ENCODE assay signal across 25 cellular contexts in genomic region chr4:173362666-173363065, GRCh38. TPM values are rescaled to one million over a fixed set of nuclear protein-coding genes. Genes with fewer than 3 reads are reported as not detected.
A peak's percentile ranks its signal among the peaks of the same experiment; 100 is the strongest.
DNase-seq lines count a peak whose midpoint lies in the region; FAIRE-seq and TF ChIP-seq lines count a peak whose summit lies in the region.
"Had no signal": no experiment of that assay in that cellular context is flagged by ENCODE, and none has a peak within 500 bp of the region (broad histone marks: within the 10 kb centered on the region; RNA-seq: fewer than 3 reads in every experiment).

No MANE protein-coding gene starts in this region.

- no peak overlapping the region for H3K14ac ChIP-seq in H1 (ENCODE audit: insufficient read length)

- H3K4ac ChIP-seq in H1 (replicated peaks; ENCODE audit: insufficient read length, low read depth, low read length) = no peak overlapping the region

- DNase-seq in G401 (ENCODE audit: low spot score) (peak; percentile 67), NCI-H1105 treated with DMSO at 0.1 percent for 48 hours (lab: John Stamatoyannopoulos, UW) (peak; percentile 75), NCI-H69 (lab: John Stamatoyannopoulos, UW) (peak; percentile 51), H1 (ENCODE audit: low read depth in 1 of 2, low spot score in 2 of 2) (no peak), BE2C (no peak), esophagus squamous epithelium (lab: John Stamatoyannopoulos, UW) (no peak), posterior cingulate gyrus (no peak)
- DNase-seq: CD4-positive, alpha-beta T cell; COR-L47; DMS79; EL; GF-D8; GOT3; HCEC 1CT; IMR-90; KG1; MM.1S; NCI-H1436 treated with DMSO at 0.1 percent for 48 hours; NCI-H187 treated with DMSO at 0.1 percent for 48 hours; NCI-H524 treated with DMSO at 0.1 percent for 48 hours; SHP77 treated with DMSO at 0.1 percent for 48 hours; T-helper 1 cell had no signal

- in situ Hi-C loops in G401 (cut with HindIII; ENCODE audit: low sequenced_read_pairs) = no loop called here

- H4K20me1 ChIP-seq in H1 (replicated peaks in 1 of 2; ENCODE audit: control insufficient read depth in 1 of 2, insufficient read depth in 2 of 2, low read length in 2 of 2) = no peaks in the 10 kb centered on the region
- H4K20me1 ChIP-seq: BLaER1 treated with 17β-estradiol and CSF1 and Interleukin-3, amounts not matched to agents 10 nM and 100 nM had no signal

- no peaks in the 10 kb centered on the region for H3K9me3 ChIP-seq in H1 (ENCODE audit: insufficient read depth in 2 of 2, low read depth in 1 of 2, low read length in 1 of 2)
- H3K9me3 ChIP-seq in BE2C = no peaks in the 10 kb centered on the region; the same call in 1 of the 2 replicates
- H3K9me3 ChIP-seq in esophagus squamous epithelium = no peaks in the 10 kb centered on the region

- H3K27ac ChIP-seq in H1 (ENCODE audit: low read depth, low read length) (no peak overlapping the region), esophagus squamous epithelium (no peak overlapping the region)
- H3K27ac ChIP-seq: BLaER1 treated with 17β-estradiol and CSF1 and Interleukin-3, amounts not matched to agents 10 nM and 100 nM had no signal

- no peak overlapping the region for H4K91ac ChIP-seq in H1 (replicated peaks; ENCODE audit: insufficient read length, low read length)

- H2BK20ac ChIP-seq in H1 (ENCODE audit: low read length) = no peak overlapping the region

- no peaks in the 10 kb centered on the region; the same call in 1 of the 2 replicates for H3K23me2 ChIP-seq in H1 (ENCODE audit: low read depth, low read length)

- TF ChIP-seq RAD21 in H1 (IDR thresholded peaks at IDR 0.05 in 1 of 2, conservative IDR thresholded peaks at IDR 0.05 in 1 of 2; ENCODE audit: low read depth in 2 of 2, low read length in 2 of 2) = no peak

- no peak overlapping the region for H3K4me3 ChIP-seq in H1 (ENCODE audit: extremely low read depth in 1 of 4, insufficient read depth in 2 of 4, low read depth in 3 of 4, low read length in 4 of 4)
- no peak overlapping the region for H3K4me3 ChIP-seq in BE2C (ENCODE audit: low read depth, low read length)
- H3K4me3 ChIP-seq in esophagus squamous epithelium = no peak overlapping the region
- H3K4me3 ChIP-seq: BLaER1 treated with 17β-estradiol and CSF1 and Interleukin-3, amounts not matched to agents 10 nM and 100 nM had no signal

- H3K27me3 ChIP-seq in H1 (replicated peaks in 1 of 4; ENCODE audit: control insufficient read depth in 3 of 4, extremely low read depth in 1 of 4, insufficient read depth in 3 of 4, low read length in 3 of 4) = no peaks in the 10 kb centered on the region
- no peaks in the 10 kb centered on the region for H3K27me3 ChIP-seq in BE2C
- H3K27me3 ChIP-seq in esophagus squamous epithelium = no peaks in the 10 kb centered on the region
- H3K27me3 ChIP-seq: BLaER1 treated with 17β-estradiol and CSF1 and Interleukin-3, amounts not matched to agents 10 nM and 100 nM had no signal

- WGBS in H1 (ENCODE audit: extremely low coverage in 1 of 2, insufficient coverage in 1 of 2, insufficient read length in 1 of 2, insufficient replicate concordance in 2 of 2, low coverage in 1 of 2, low lambda C conversion rate in 2 of 2, missing lambda C conversion rate in 1 of 2), 2 experiments = 87% methylated on average over 3 of the region's 3 CpGs; no CpG with 5 or more reads in 1 of the 2 experiments
- 72 to 81% methylated on average over 3 of the region's 3 CpGs for WGBS in esophagus squamous epithelium, 2 donors

- no peak overlapping the region for H2AFZ ChIP-seq in H1 (ENCODE audit: low read length)

- TF ChIP-seq POLR2A in H1 (IDR thresholded peaks at IDR 0.05; ENCODE audit: control extremely low read depth in 1 of 2, low read depth in 2 of 2, low read length in 2 of 2) (no peak), esophagus squamous epithelium (IDR thresholded peaks at IDR 0.05) (no peak)

- H3K36me3 ChIP-seq in H1 (ENCODE audit: control insufficient read depth in 2 of 4, insufficient read depth in 4 of 4, low read length in 3 of 4) (no peaks in the 10 kb centered on the region), BE2C (no peaks in the 10 kb centered on the region), esophagus squamous epithelium (no peaks in the 10 kb centered on the region)

- no peak for TF ChIP-seq EP300 in H1 (IDR thresholded peaks at IDR 0.05; ENCODE audit: borderline replicate concordance in 1 of 2, low read depth in 2 of 2, low read length in 2 of 2)

- no peak overlapping the region for H3K56ac ChIP-seq in H1 (replicated peaks; ENCODE audit: insufficient read length, low read depth, low read length)

- no peak overlapping the region for H3K4me2 ChIP-seq in H1 (ENCODE audit: insufficient read depth in 1 of 2, low read depth in 2 of 2, low read length in 2 of 2)
- H3K4me2 ChIP-seq: BLaER1 treated with 17β-estradiol and CSF1 and Interleukin-3, amounts not matched to agents 10 nM and 100 nM had no signal

- H4K8ac ChIP-seq in H1 (ENCODE audit: extremely low read depth, insufficient read depth, low read length) = no peak overlapping the region

- peak; percentile 24 for FAIRE-seq in H1 (lab: Jason Lieb, UNC)
- FAIRE-seq: GM12891 had no signal

- H3K4me1 ChIP-seq in H1 (replicated peaks in 1 of 4; ENCODE audit: control insufficient read depth in 3 of 4, insufficient read depth in 4 of 4, low read length in 3 of 4) = no peaks in the 10 kb centered on the region
- H3K4me1 ChIP-seq in BE2C = no peaks in the 10 kb centered on the region
- H3K4me1 ChIP-seq in esophagus squamous epithelium = peaks cover 0 to 19% (median 6%) of the 10 kb centered on the region in 3 donors

- no peaks in the 10 kb centered on the region for H3K79me1 ChIP-seq in H1 (ENCODE audit: low read depth, low read length)

- TF ChIP-seq CTCF in H1 (IDR thresholded peaks at IDR 0.05; ENCODE audit: control extremely low read depth in 1 of 3, insufficient read depth in 1 of 3, low read depth in 1 of 3, low read length in 3 of 3) (no peak), BE2C (IDR thresholded peaks at IDR 0.05; ENCODE audit: low read depth, low read length) (no peak), esophagus squamous epithelium (IDR thresholded peaks at IDR 0.05) (no peak)

- CTCF ChIA-PET in H1 (lab: Charles Lee; ENCODE audit: partially characterized antibody) = interaction anchor here (0.9 to 2.0 kb wide), 3 partner anchors 46 to 75 kb away, joined by 3 to 5 read pairs (median 3); no protein-coding TSS in a partner anchor

- no peak overlapping the region for H2BK120ac ChIP-seq in H1 (replicated peaks; ENCODE audit: low read depth, low read length)

- no peak overlapping the region for H3K9ac ChIP-seq in H1 (replicated peaks in 1 of 4; ENCODE audit: extremely low read depth in 1 of 4, low read depth in 3 of 4, low read length in 3 of 4)
- H3K9ac ChIP-seq: BLaER1 treated with 17β-estradiol and CSF1 and Interleukin-3, amounts not matched to agents 10 nM and 100 nM had no signal

- no peaks in the 10 kb centered on the region for H3K79me2 ChIP-seq in H1 (ENCODE audit: control insufficient read depth in 1 of 2, insufficient read depth in 2 of 2, low read length in 2 of 2)

- no peak overlapping the region for H4K5ac ChIP-seq in H1 (ENCODE audit: insufficient read length, low read depth, low read length)

- no peak overlapping the region for H2BK12ac ChIP-seq in H1 (ENCODE audit: low read depth, low read length)

- H2BK5ac ChIP-seq in H1 (ENCODE audit: low read depth, low read length) = no peak overlapping the region

- no peak overlapping the region for H2AK5ac ChIP-seq in H1 (ENCODE audit: low read depth, low read length)

- H2BK15ac ChIP-seq in H1 (ENCODE audit: low read length) = no peak overlapping the region

- H3K23ac ChIP-seq in H1 (ENCODE audit: insufficient read length) = no peak overlapping the region

- POLR2A ChIA-PET in H1 (lab: Charles Lee; ENCODE audit: partially characterized antibody) = no interaction called here

- intact Hi-C loops in esophagus squamous epithelium (cut with DNase I) = no loop called here
- intact Hi-C loops in posterior cingulate gyrus (cut with DNase I) = no loop called here

- H3K18ac ChIP-seq in H1 (ENCODE audit: extremely low read depth, low read length) = no peak overlapping the region

RNA-seq across cellular contexts. Expression of gene SAP30, which starts 8.1 kb away (rescaled TPM):
- total RNA-seq in G401 (2014; rRNA removed; shearing (Covaris generic)) = 34.0 and 37.1 TPM in 2 replicates
- 17.9 and 21.1 TPM in 2 replicates for total RNA-seq in H1 (2021; fragmentation: NEBNext Ultra II Directional; extraction: Animal tissue kit (Norgen Biotek cat#: 25700))
- polyA plus RNA-seq in H1 (2011; rRNA removed) = 4.9 and 7.7 TPM in 2 replicates
- 15.4 TPM for polyA plus RNA-seq in H1 (2011; cell fraction: cytosol; rRNA removed)
- polyA plus RNA-seq in H1 (2011; cell fraction: nucleus; rRNA removed) = 5.1 TPM
- 12.5 to 17.5 TPM (median 13.7 TPM) in 4 replicates for polyA plus RNA-seq in H1 (2012, experiment 1 of 2)
- polyA plus RNA-seq in H1 (2012, experiment 2 of 2) = 5.7 TPM
- 13.7 TPM for polyA plus RNA-seq in H1 (2013, experiment 1 of 2)
- 13.5 TPM for polyA plus RNA-seq in H1 (2013, experiment 2 of 2)
- 1.7 and 2.0 TPM in 2 replicates for polyA minus RNA-seq in H1 (2011; rRNA and poly(A)+ RNA removed)
- polyA minus RNA-seq in H1 (2011; cell fraction: cytosol; rRNA and poly(A)+ RNA removed) = 8.1 TPM
- 11.5 TPM for polyA minus RNA-seq in H1 (2011; cell fraction: nucleus; rRNA and poly(A)+ RNA removed)
- 15.7 TPM for polyA plus RNA-seq in BE2C (2012; ENCODE audit: insufficient read depth, insufficient read length, low read depth)
- total RNA-seq in esophagus squamous epithelium = 10 to 100 TPM; 10.3 to 18.5 (median 13.2) TPM

RNA-seq across cellular contexts. Expression of gene HMGB2, which starts 28.5 kb away (rescaled TPM):
- 270 and 334 TPM in 2 replicates for total RNA-seq in G401 (2014; rRNA removed; shearing (Covaris generic))
- total RNA-seq in H1 (2021; fragmentation: NEBNext Ultra II Directional; extraction: Animal tissue kit (Norgen Biotek cat#: 25700)) = 212 and 218 TPM in 2 replicates
- polyA plus RNA-seq in H1 (2011; rRNA removed) = 33.4 and 54.7 TPM in 2 replicates
- 192 TPM for polyA plus RNA-seq in H1 (2011; cell fraction: cytosol; rRNA removed)
- polyA plus RNA-seq in H1 (2011; cell fraction: nucleus; rRNA removed) = 26.9 TPM
- polyA plus RNA-seq in H1 (2012, experiment 1 of 2) = 247 to 364 TPM (median 258 TPM) in 4 replicates
- 43.4 TPM for polyA plus RNA-seq in H1 (2012, experiment 2 of 2)
- 153 TPM for polyA plus RNA-seq in H1 (2013, experiment 1 of 2)
- polyA plus RNA-seq in H1 (2013, experiment 2 of 2) = 154 TPM
- 21.5 and 23.5 TPM in 2 replicates for polyA minus RNA-seq in H1 (2011; rRNA and poly(A)+ RNA removed)
- polyA minus RNA-seq in H1 (2011; cell fraction: cytosol; rRNA and poly(A)+ RNA removed) = 55.7 TPM
- 32.2 TPM for polyA minus RNA-seq in H1 (2011; cell fraction: nucleus; rRNA and poly(A)+ RNA removed)
- 86.8 TPM for polyA plus RNA-seq in BE2C (2012; ENCODE audit: insufficient read depth, insufficient read length, low read depth)
- 10 to 100 TPM; 27.3 to 83.6 (median 65.3) TPM for total RNA-seq in esophagus squamous epithelium

RNA-seq across cellular contexts. Expression of gene SCRG1, which starts 36.2 kb away (rescaled TPM):
- total RNA-seq in G401 (2014; rRNA removed; shearing (Covaris generic)) = not detected in 2 replicates
- not detected in 2 replicates for total RNA-seq in H1 (2021; fragmentation: NEBNext Ultra II Directional; extraction: Animal tissue kit (Norgen Biotek cat#: 25700))
- polyA plus RNA-seq in H1 (2011; rRNA removed) = not detected in 2 replicates
- polyA plus RNA-seq in H1 (2011; cell fraction: cytosol; rRNA removed) = not detected
- polyA plus RNA-seq in H1 (2011; cell fraction: nucleus; rRNA removed) = not detected
- 0.09 TPM in 1 of 4 replicates, not detected in the others for polyA plus RNA-seq in H1 (2012, experiment 1 of 2)
- polyA plus RNA-seq in H1 (2012, experiment 2 of 2) = not detected
- polyA plus RNA-seq in H1 (2013, experiment 1 of 2) = not detected
- not detected for polyA plus RNA-seq in H1 (2013, experiment 2 of 2)
- not detected in 2 replicates for polyA minus RNA-seq in H1 (2011; rRNA and poly(A)+ RNA removed)
- polyA minus RNA-seq in H1 (2011; cell fraction: cytosol; rRNA and poly(A)+ RNA removed) = not detected
- polyA minus RNA-seq in H1 (2011; cell fraction: nucleus; rRNA and poly(A)+ RNA removed) = not detected
- 0.12 TPM for polyA plus RNA-seq in BE2C (2012; ENCODE audit: insufficient read depth, insufficient read length, low read depth)
- under 1 TPM in 1 of 4 donors, not detected in 3; 0.08 TPM for total RNA-seq in esophagus squamous epithelium
- total RNA-seq: CD4-positive, alpha-beta T cell; OCI-LY7 had no signal

Comparison
In these comparisons a context has a peak if more than half of its experiments do, and no peak if none do; other contexts are left out.
1. DNase-seq: peak in G401 (single experiment), NCI-H1105 treated with DMSO at 0.1 percent for 48 hours (single experiment) and NCI-H69 (single experiment); none in H1 (0 of 2), BE2C (single experiment), esophagus squamous epithelium (single experiment) and posterior cingulate gyrus (0 of 10).